In the genomic region with DNA sequence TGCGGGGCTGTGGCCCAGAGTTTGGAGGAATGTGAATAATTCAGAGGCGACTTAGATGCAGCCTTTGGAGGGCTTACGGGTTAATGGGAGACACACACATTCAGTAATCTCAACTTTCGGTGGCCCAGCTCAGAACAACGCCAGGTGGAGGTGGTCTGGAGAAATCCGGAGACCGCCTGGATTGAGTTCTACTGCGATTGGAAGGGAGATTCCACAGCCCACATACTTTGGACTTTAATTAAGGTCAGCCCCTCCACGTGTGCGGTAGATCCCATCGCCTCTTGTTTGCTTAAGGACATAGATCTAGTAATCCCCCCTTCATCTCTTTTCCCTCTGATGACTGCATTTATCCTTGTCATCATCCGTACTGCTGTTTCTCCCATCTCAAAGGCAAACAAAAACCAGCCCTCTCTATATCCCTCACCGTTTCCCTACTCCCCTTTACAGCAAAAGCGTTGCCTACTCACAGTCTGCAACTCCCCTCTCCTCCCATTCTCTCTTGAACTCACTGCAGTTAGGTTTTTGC, we compare ENCODE assay signal across 8 cellular contexts. TPM values are rescaled to one million over a fixed set of nuclear protein-coding genes. Genes with fewer than 3 reads are reported as not detected.
DNase-seq lines count a peak whose midpoint lies in the region; ATAC-seq lines count a peak whose summit lies in the region.

No MANE protein-coding gene starts in this region.

- peak; percentile 3 for ATAC-seq in HG03135 (IDR thresholded peaks at IDR 0.05; ENCODE audit: unreplicated experiment)
- ATAC-seq in activated CD8-positive, alpha-beta T cell treated with anti-CD3 and anti-CD28 coated beads, Interleukin-2, amount 10 ng/mL, durations not matched to agents 7 days and 5 days: no peak
- no peak for ATAC-seq in stimulated activated effector memory CD8-positive, alpha-beta T cell treated with anti-CD3 and anti-CD28 coated beads, Interleukin-12 subunit alpha, Interleukin-12 subunit beta, amount 100 ng/mL, for 72 hours
- ATAC-seq in HG03565 (IDR thresholded peaks at IDR 0.05; ENCODE audit: unreplicated experiment): no peak
- no peak for ATAC-seq in GM18870 (IDR thresholded peaks at IDR 0.05; ENCODE audit: unreplicated experiment)

- CTCF ChIA-PET in activated CD8-positive, alpha-beta T cell treated with anti-CD3 and anti-CD28 coated beads, Interleukin-2, amount 10 ng/mL, durations not matched to agents 7 days and 5 days (lab: Charles Lee): interaction anchor here (0.9 to 2.5 kb wide), 8 partner anchors 9 to 287 kb away, joined by 3 to 13 read pairs (median 6); partner anchors contain the start of genes KPNA6, MARCKSL1 and TXLNA

- peak overlapping the region; percentile 93 for H3K27ac Mint-ChIP-seq in activated CD8-positive, alpha-beta T cell treated with anti-CD3 and anti-CD28 coated beads, Interleukin-2, amount 10 ng/mL, durations not matched to agents 7 days and 5 days
- H3K27ac Mint-ChIP-seq in stimulated activated effector memory CD8-positive, alpha-beta T cell treated with anti-CD3 and anti-CD28 coated beads, Interleukin-12 subunit alpha, Interleukin-12 subunit beta, amount 100 ng/mL, for 72 hours: peak overlapping the region; percentile 97

- DNase-seq in DMS 273 (lab: John Stamatoyannopoulos, UW; ENCODE audit: unreplicated experiment) (peak; percentile 74), mucosa of gallbladder (ENCODE audit: low spot score) (no peak)
- no peak for DNase-seq in activated CD8-positive, alpha-beta T cell treated with anti-CD3 and anti-CD28 coated beads, Interleukin-2, amount 10 ng/mL, durations not matched to agents 7 days and 5 days
- DNase-seq in stimulated activated effector memory CD8-positive, alpha-beta T cell treated with anti-CD3 and anti-CD28 coated beads, Interleukin-12 subunit alpha, Interleukin-12 subunit beta, amount 100 ng/mL, for 72 hours (ENCODE audit: low spot score in 2 of 2): no peak

- POLR2A ChIA-PET in activated CD8-positive, alpha-beta T cell treated with anti-CD3 and anti-CD28 coated beads, Interleukin-2, amount 10 ng/mL, durations not matched to agents 7 days and 5 days (lab: Charles Lee): interaction anchor here (0.6 to 2.0 kb wide), 13 partner anchors 11 to 322 kb away, joined by 3 to 15 read pairs (median 5); partner anchors contain the start of genes CCDC28B, IQCC, KPNA6 and MARCKSL1

- H3K4me3 Mint-ChIP-seq in activated CD8-positive, alpha-beta T cell treated with anti-CD3 and anti-CD28 coated beads, Interleukin-2, amount 10 ng/mL, durations not matched to agents 7 days and 5 days: peak overlapping the region; percentile 91
- peak overlapping the region; percentile 90 for H3K4me3 Mint-ChIP-seq in stimulated activated effector memory CD8-positive, alpha-beta T cell treated with anti-CD3 and anti-CD28 coated beads, Interleukin-12 subunit alpha, Interleukin-12 subunit beta, amount 100 ng/mL, for 72 hours

- H3K9me3 Mint-ChIP-seq in activated CD8-positive, alpha-beta T cell treated with anti-CD3 and anti-CD28 coated beads, Interleukin-2, amount 10 ng/mL, durations not matched to agents 7 days and 5 days (ENCODE audit: insufficient read depth): no peaks in the 10 kb centered on the region
- no peaks in the 10 kb centered on the region for H3K9me3 Mint-ChIP-seq in stimulated activated effector memory CD8-positive, alpha-beta T cell treated with anti-CD3 and anti-CD28 coated beads, Interleukin-12 subunit alpha, Interleukin-12 subunit beta, amount 100 ng/mL, for 72 hours

- H3K36me3 Mint-ChIP-seq in activated CD8-positive, alpha-beta T cell treated with anti-CD3 and anti-CD28 coated beads, Interleukin-2, amount 10 ng/mL, durations not matched to agents 7 days and 5 days (ENCODE audit: low read depth): peaks cover 2% of the 10 kb centered on the region
- peaks cover 18% of the 10 kb centered on the region for H3K36me3 Mint-ChIP-seq in stimulated activated effector memory CD8-positive, alpha-beta T cell treated with anti-CD3 and anti-CD28 coated beads, Interleukin-12 subunit alpha, Interleukin-12 subunit beta, amount 100 ng/mL, for 72 hours

- H3K4me3 ChIP-seq in iPS-11a (ENCODE audit: low read depth, low read length): peak overlapping the region; percentile 99

- H3K27me3 Mint-ChIP-seq in activated CD8-positive, alpha-beta T cell treated with anti-CD3 and anti-CD28 coated beads, Interleukin-2, amount 10 ng/mL, durations not matched to agents 7 days and 5 days (ENCODE audit: low read depth): peaks cover 4% of the 10 kb centered on the region

- H3K4me1 Mint-ChIP-seq in activated CD8-positive, alpha-beta T cell treated with anti-CD3 and anti-CD28 coated beads, Interleukin-2, amount 10 ng/mL, durations not matched to agents 7 days and 5 days (ENCODE audit: low read depth): peaks cover 25% of the 10 kb centered on the region
- H3K4me1 Mint-ChIP-seq in stimulated activated effector memory CD8-positive, alpha-beta T cell treated with anti-CD3 and anti-CD28 coated beads, Interleukin-12 subunit alpha, Interleukin-12 subunit beta, amount 100 ng/mL, for 72 hours: peaks cover 30% of the 10 kb centered on the region

RNA-seq across cellular contexts. Expression of gene BSDC1, which starts 0.7 kb away (rescaled TPM):
- 10 to 100 TPM; 37.3 to 38.5 TPM for total RNA-seq in activated CD8-positive, alpha-beta T cell treated with anti-CD3 and anti-CD28 coated beads, Interleukin-2, amount 10 ng/mL, durations not matched to agents 7 days and 5 days
- 101 TPM for total RNA-seq in mucosa of gallbladder

RNA-seq across cellular contexts. Expression of gene TSSK3, which starts 32.6 kb away (rescaled TPM):
- under 1 TPM in 1 of 2 experiments, not detected in 1; 0.21 TPM for total RNA-seq in activated CD8-positive, alpha-beta T cell treated with anti-CD3 and anti-CD28 coated beads, Interleukin-2, amount 10 ng/mL, durations not matched to agents 7 days and 5 days
- 3.3 TPM for total RNA-seq in mucosa of gallbladder

RNA-seq across cellular contexts. Expression of gene FAM229A, which starts 32.7 kb away (rescaled TPM):
- 1 to 10 TPM; 2.6 to 3.2 TPM for total RNA-seq in activated CD8-positive, alpha-beta T cell treated with anti-CD3 and anti-CD28 coated beads, Interleukin-2, amount 10 ng/mL, durations not matched to agents 7 days and 5 days
- 11.1 TPM for total RNA-seq in mucosa of gallbladder

RNA-seq across cellular contexts. Expression of gene MARCKSL1, which starts 58.9 kb away (rescaled TPM):
- 10 to 100 TPM; 23.1 to 26.1 TPM for total RNA-seq in activated CD8-positive, alpha-beta T cell treated with anti-CD3 and anti-CD28 coated beads, Interleukin-2, amount 10 ng/mL, durations not matched to agents 7 days and 5 days
- 303 TPM for total RNA-seq in mucosa of gallbladder
